Comparison of ENCODE assay signal across 7 cellular contexts in the genomic region with DNA sequence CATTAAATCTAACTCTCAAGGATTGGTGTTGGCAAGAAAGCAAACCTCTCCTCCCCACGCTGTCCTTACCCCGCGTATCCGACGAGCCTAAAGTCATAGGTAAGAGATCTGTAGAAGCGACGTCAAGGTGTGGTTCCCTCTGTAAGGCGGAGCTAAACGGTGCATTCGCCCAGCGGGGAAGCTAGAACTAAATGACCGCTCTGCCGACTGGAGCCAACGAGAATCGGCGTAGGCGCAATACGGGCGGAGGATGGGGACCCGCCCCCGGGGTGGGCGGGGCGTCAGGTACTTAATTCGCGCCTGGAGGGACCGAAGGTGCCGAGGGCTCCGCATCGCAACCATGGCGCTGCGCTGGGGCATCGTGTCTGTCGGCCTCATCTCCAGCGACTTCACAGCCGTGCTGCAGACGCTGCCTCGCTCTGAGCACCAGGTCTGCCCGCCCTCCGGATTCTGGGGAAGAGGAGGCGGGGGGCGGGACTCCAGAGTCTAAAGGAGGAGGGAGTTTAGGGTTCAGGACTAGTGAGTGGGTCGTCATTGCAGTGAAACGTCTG. TPM values are rescaled to one million over a fixed set of nuclear protein-coding genes. Genes with fewer than 3 reads are reported as not detected.
DNase-seq lines count a peak whose midpoint lies in the region; FAIRE-seq and TF ChIP-seq lines count a peak whose summit lies in the region.

A gene (plus strand): TSS at position 318 of the 551 bp plus-strand sequence. CDS start 23 bp downstream, at position 341.

- peaks cover 10% of the 10 kb centered on the region for H3K4me1 Mint-ChIP-seq in activated naive CD8-positive, alpha-beta T cell treated with anti-CD3 and anti-CD28 coated beads for 36 hours

- DNase-seq in GM18507 (ENCODE audit: extremely low spot score, insufficient read length, low read depth): peak; percentile 58
- peak; percentile 86 for DNase-seq in NCI-H1048 (lab: John Stamatoyannopoulos, UW)
- peak; percentile 85 for DNase-seq in activated naive CD8-positive, alpha-beta T cell treated with anti-CD3 and anti-CD28 coated beads for 36 hours
- DNase-seq in left ventricle myocardium inferior: peak; percentile 67
- DNase-seq in pons (ENCODE audit: low spot score): peak; percentile 38
- peak; percentile 91 for DNase-seq in transverse colon

- WGBS in transverse colon (ENCODE audit: low coverage in 1 of 2), 2 donors: 0 to 1% methylated on average over 1 to 43 of the region's 43 CpGs

- peak within 1 kb of the TSS; percentile 96 for H3K4me2 ChIP-seq in SU-DHL-6 (ENCODE audit: low read depth, low read length, poor library complexity, severe bottlenecking)

- FAIRE-seq in GM18507 (lab: Jason Lieb, UNC): peak; percentile 74

- no peaks in the 10 kb centered on the region for H3K79me2 ChIP-seq in SU-DHL-6 (ENCODE audit: insufficient read depth, low read length)

- H3K4me3 Mint-ChIP-seq in activated naive CD8-positive, alpha-beta T cell treated with anti-CD3 and anti-CD28 coated beads for 36 hours: peak within 1 kb of the TSS; percentile 79

- no peak for TF ChIP-seq EP300 in transverse colon (IDR thresholded peaks at IDR 0.05; ENCODE audit: low read depth)

- peak within 1 kb of the TSS; percentile 50 for H3K9ac ChIP-seq in SU-DHL-6 (ENCODE audit: low read length)

- no peak within 1 kb of the TSS for H3K27ac ChIP-seq in SU-DHL-6 (ENCODE audit: low read depth, low read length)
- H3K27ac ChIP-seq in left ventricle myocardium inferior (replicated peaks): no peak within 1 kb of the TSS
- H3K27ac ChIP-seq in transverse colon: no peak within 1 kb of the TSS

- peak within 1 kb of the TSS; percentile 25 for H3K27ac Mint-ChIP-seq in activated naive CD8-positive, alpha-beta T cell treated with anti-CD3 and anti-CD28 coated beads for 36 hours

- H3K4me3 ChIP-seq in SU-DHL-6 (ENCODE audit: insufficient read depth, low read length, poor library complexity, severe bottlenecking): peak within 1 kb of the TSS; percentile 58
- peak within 1 kb of the TSS; percentile 65 for H3K4me3 ChIP-seq in left ventricle myocardium inferior
- peak within 1 kb of the TSS in 3 of 4 donors; percentile 17 to 55 (median 26) for H3K4me3 ChIP-seq in transverse colon

- no peaks in the 10 kb centered on the region for H3K9me3 Mint-ChIP-seq in activated naive CD8-positive, alpha-beta T cell treated with anti-CD3 and anti-CD28 coated beads for 36 hours

- no peaks in the 10 kb centered on the region for H3K36me3 ChIP-seq in SU-DHL-6 (ENCODE audit: low read length)
- H3K36me3 ChIP-seq in left ventricle myocardium inferior: no peaks in the 10 kb centered on the region
- no peaks in the 10 kb centered on the region for H3K36me3 ChIP-seq in transverse colon

- H3K27me3 ChIP-seq in SU-DHL-6 (ENCODE audit: low read length): no peaks in the 10 kb centered on the region
- H3K27me3 ChIP-seq in left ventricle myocardium inferior (ENCODE audit: low read depth): no peaks in the 10 kb centered on the region
- H3K27me3 ChIP-seq in transverse colon: peaks cover 14% of the 10 kb centered on the region

- H3K36me3 Mint-ChIP-seq in activated naive CD8-positive, alpha-beta T cell treated with anti-CD3 and anti-CD28 coated beads for 36 hours: no peaks in the 10 kb centered on the region

- no peaks in the 10 kb centered on the region for H3K9me3 ChIP-seq in SU-DHL-6 (ENCODE audit: insufficient read depth, low read length)
- H3K9me3 ChIP-seq in left ventricle myocardium inferior (replicated peaks): no peaks in the 10 kb centered on the region
- H3K9me3 ChIP-seq in transverse colon: no peaks in the 10 kb centered on the region

- peak within 1 kb of the TSS; percentile 92 for H2AFZ ChIP-seq in SU-DHL-6 (ENCODE audit: low read depth, low read length, severe bottlenecking)

- no peak for TF ChIP-seq CTCF in SU-DHL-6 (IDR thresholded peaks at IDR 0.05; ENCODE audit: insufficient read depth, low read length, poor library complexity, severe bottlenecking)
- TF ChIP-seq CTCF in left ventricle myocardium inferior (IDR thresholded peaks at IDR 0.05; ENCODE audit: borderline replicate concordance): no peak
- no peak for TF ChIP-seq CTCF in transverse colon (IDR thresholded peaks at IDR 0.05)

- intact Hi-C loops in left ventricle myocardium inferior (cut with micrococcal nuclease): no loop called here
- intact Hi-C loops in transverse colon (cut with DNase I; ENCODE audit: low total_unique reads): no loop called here

- no peaks in the 10 kb centered on the region for H4K20me1 ChIP-seq in SU-DHL-6 (ENCODE audit: low read depth, low read length)

- H3K4me1 ChIP-seq in left ventricle myocardium inferior (peaks cover 16% of the 10 kb centered on the region), transverse colon (peaks cover 3 to 16% (median 6%) of the 10 kb centered on the region in 4 donors)

- in situ Hi-C loops in transverse colon (cut with MboI; ENCODE audit: low pct_ligation_motif_present in 1 of 4, low pct_unique_long_range_greater_than_20kb in 1 of 4, low sequenced_read_pairs in 3 of 4): no loop called here

- peaks cover 4% of the 10 kb centered on the region; the same call in 1 of the 2 replicates for H3F3A ChIP-seq in SU-DHL-6 (ENCODE audit: insufficient read depth)

- no peak for TF ChIP-seq POLR2A in transverse colon (IDR thresholded peaks at IDR 0.05)

- no peaks in the 10 kb centered on the region for H3K9me2 ChIP-seq in SU-DHL-6 (replicated peaks; ENCODE audit: insufficient read depth, low read length)

- peaks cover 6% of the 10 kb centered on the region for H3K27me3 Mint-ChIP-seq in activated naive CD8-positive, alpha-beta T cell treated with anti-CD3 and anti-CD28 coated beads for 36 hours

RNA-seq across cellular contexts. Expression of the gene that starts here (rescaled TPM):
- total RNA-seq in activated naive CD8-positive, alpha-beta T cell treated with anti-CD3 and anti-CD28 coated beads for 36 hours: 1 to 10 TPM in 1 of 2 experiments, under 1 TPM in 1; 0.74 to 1.1 TPM
- total RNA-seq in left ventricle myocardium inferior: not detected
- 1 to 10 TPM in 2 of 4 donors, not detected in 2; 3.4 to 4.9 TPM for total RNA-seq in transverse colon

Comparison
In these comparisons a context has a peak if more than half of its experiments do, and no peak if none do; other contexts are left out.
1. Peak in DNase-seq and H3K4me3 ChIP-seq in left ventricle myocardium inferior; RNA of the gene not detected or under 1 TPM.
2. DNase-seq: peak in every context shown above with its lines; median percentile 91 in transverse colon; 86 in NCI-H1048; 85 in activated naive CD8-positive, alpha-beta T cell treated with anti-CD3 and anti-CD28 coated beads for 36 hours; 67 in left ventricle myocardium inferior; 58 in GM18507; 38 in pons.